In the genomic region with DNA sequence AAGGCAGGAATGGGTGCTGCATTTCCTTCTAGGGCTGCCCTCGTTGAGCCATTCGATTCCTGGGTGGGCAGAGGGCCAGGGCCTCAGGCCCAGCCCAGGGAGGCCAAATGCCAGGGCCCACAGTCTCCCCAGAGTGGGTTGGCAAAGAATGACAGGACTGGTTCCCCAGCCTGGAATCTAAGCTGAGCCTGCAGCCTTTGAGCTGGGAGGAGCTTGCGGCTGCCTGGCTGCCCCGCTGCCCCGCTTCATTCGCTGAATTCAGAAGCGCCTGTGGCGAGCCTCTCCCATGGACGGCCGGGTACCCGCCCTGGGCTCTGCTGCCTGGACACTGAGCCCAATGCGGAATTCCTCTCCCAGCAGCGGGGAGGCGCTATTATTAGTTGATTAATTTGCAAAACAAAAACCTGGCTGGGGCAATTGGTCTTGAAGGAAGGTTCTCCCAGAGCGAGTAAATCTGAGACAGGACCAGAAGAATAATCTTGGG, we compare ENCODE assay signal across 8 cellular contexts. TPM values are rescaled to one million over a fixed set of nuclear protein-coding genes. Genes with fewer than 3 reads are reported as not detected.
A peak's percentile ranks its signal among the peaks of the same experiment; 100 is the strongest.
DNase-seq lines count a peak whose midpoint lies in the region; ATAC-seq and TF ChIP-seq lines count a peak whose summit lies in the region.

No MANE protein-coding gene starts in this region.

- H3K27me3 ChIP-seq in cardiac muscle cell, result no peaks in the 10 kb centered on the region
- H3K27me3 ChIP-seq in ovary, result no peaks in the 10 kb centered on the region

- intact Hi-C loops in ovary (cut with DNase I), result no loop called here

- WGBS in ovary, 3 donors, result 3 to 15% (median 9%) methylated on average over 15 of the region's 15 CpGs

- TF ChIP-seq CTCF in WI38 (IDR thresholded peaks at IDR 0.05; ENCODE audit: low read depth, low read length), result peak; percentile 21; the same call in 1 of the 2 replicates
- TF ChIP-seq CTCF in cardiac muscle cell (IDR thresholded peaks at IDR 0.05; ENCODE audit: low read depth, low read length), result peak; percentile 48
- no peak for TF ChIP-seq CTCF in ovary (IDR thresholded peaks at IDR 0.05)

- H3K4me1 ChIP-seq in cardiac muscle cell (ENCODE audit: low read depth) (no peaks in the 10 kb centered on the region), ovary (ENCODE audit: insufficient read depth) (no peaks in the 10 kb centered on the region)

- no peak for ATAC-seq in HG03469 (IDR thresholded peaks at IDR 0.05; ENCODE audit: unreplicated experiment)

- DNase-seq in ELR (ENCODE audit: low read depth), result peak; percentile 60
- peak; percentile 77 to 83 for DNase-seq in cardiac muscle cell (ENCODE audit: low read depth in 1 of 2, low spot score in 1 of 2)
- peak in 4 of 5 donors; percentile 27 to 69 (median 40) for DNase-seq in ovary
- DNase-seq in cortex of kidney (lab: John Stamatoyannopoulos, UW), result no peak
- DNase-seq in activated CD8-positive, alpha-beta memory T cell treated with anti-CD3 and anti-CD28 coated beads, Interleukin-2, amount 50 U/mL, for 4 hours, result no peak
- no peak for DNase-seq in stimulated activated CD4-positive, alpha-beta T cell treated with anti-CD3 and anti-CD28 coated beads, Interleukin-2, amount 100 ng/mL, for 48 hours

- H3K4me3 ChIP-seq in WI38 (ENCODE audit: low read depth, low read length), result no peak overlapping the region
- H3K4me3 ChIP-seq in cardiac muscle cell, result no peak overlapping the region
- no peak overlapping the region for H3K4me3 ChIP-seq in ovary

- no peak for TF ChIP-seq EP300 in ovary (IDR thresholded peaks at IDR 0.05)

- H3K36me3 ChIP-seq in cardiac muscle cell (no peaks in the 10 kb centered on the region), ovary (no peaks in the 10 kb centered on the region)

- TF ChIP-seq POLR2A in ovary (IDR thresholded peaks at IDR 0.05), result no peak

- H3K9me3 ChIP-seq in cardiac muscle cell (ENCODE audit: low read depth), result no peaks in the 10 kb centered on the region
- no peaks in the 10 kb centered on the region for H3K9me3 ChIP-seq in ovary

- no peak overlapping the region for H3K27ac ChIP-seq in cardiac muscle cell
- H3K27ac ChIP-seq in ovary, result no peak overlapping the region

RNA-seq across cellular contexts. Expression of a gene that starts 32.3 kb away (rescaled TPM):
- total RNA-seq in cardiac muscle cell, result 67.0 and 102 TPM in 2 replicates
- polyA plus RNA-seq in cardiac muscle cell, result 189 and 213 TPM in 2 replicates
- total RNA-seq in ovary, result 100 to 1,000 TPM; 106 to 169 (median 143) TPM
- 100 to 1,000 TPM; 113 to 175 TPM for polyA plus RNA-seq in ovary

Comparison
In these comparisons a context has a peak if more than half of its experiments do, and no peak if none do; other contexts are left out.
1. DNase-seq: peak in ELR (single experiment), cardiac muscle cell (2 of 2) and ovary (4 of 5); none in cortex of kidney (single experiment), activated CD8-positive, alpha-beta memory T cell treated with anti-CD3 and anti-CD28 coated beads, Interleukin-2, amount 50 U/mL, for 4 hours (single experiment) and stimulated activated CD4-positive, alpha-beta T cell treated with anti-CD3 and anti-CD28 coated beads, Interleukin-2, amount 100 ng/mL, for 48 hours (0 of 2).
2. CTCF ChIP-seq: peak in WI38 (single experiment) and cardiac muscle cell (single experiment); none in ovary (0 of 3).